Comparison of ENCODE assay signal across 23 cellular contexts in genomic region chr2:52520646-52521045, GRCh38.
"Had no signal": no experiment of that assay in that cellular context is flagged by ENCODE, and none has a peak within 500 bp of the region (broad histone marks: within the 10 kb centered on the region; RNA-seq: fewer than 3 reads in every experiment).

No MANE protein-coding gene starts in this region.

- H3K27me3 ChIP-seq: MG63 had no signal

- ATAC-seq: Panc1, PC-3 had no signal

- H3K36me3 ChIP-seq: MG63 had no signal

- H3K9me3 ChIP-seq: MG63, SK-N-SH had no signal

- H3K4me2 ChIP-seq: SK-N-SH had no signal

- H3K4me3 ChIP-seq: MG63 had no signal

- H3K27ac ChIP-seq: HL-60, RWPE1 had no signal

- H3K9ac ChIP-seq: SK-N-SH had no signal

- DNase-seq: Karpas-422, KG1, MG63, NCI-H1092, NCI-H1105 treated with DMSO at 0.1 percent for 48 hours, NCI-H1417 treated with DMSO at 0.1 percent for 48 hours, NCI-H146, NCI-H1694 treated with DMSO at 0.1 percent for 48 hours, NCI-H1930, NCI-H2081, NCI-H2107, NCI-H226, NCI-H446, NCI-H510A, NCI-H524 treated with DMSO at 0.1 percent for 48 hours, NCI-H69, NCI-H774, PC-3, SHP77, SK-N-SH had no signal
